In genomic region chr20:3720068-3720467, GRCh38 we compare ENCODE assay signal across 22 cellular contexts. TPM values are rescaled to one million over a fixed set of nuclear protein-coding genes. Genes with fewer than 3 reads are reported as not detected.
DNase-seq lines count a peak whose midpoint lies in the region; TF ChIP-seq lines count a peak whose summit lies in the region.
"Had no signal": no experiment of that assay in that cellular context is flagged by ENCODE, and none has a peak within 500 bp of the region (broad histone marks: within the 10 kb centered on the region; RNA-seq: fewer than 3 reads in every experiment).

No MANE protein-coding gene starts in this region.

- H3K9me3 ChIP-seq in OCI-LY7 (ENCODE audit: low read length) = no peaks in the 10 kb centered on the region
- H3K9me3 ChIP-seq: MG63, SJCRH30 had no signal

- no TSS peak for BruUV-seq in OCI-LY7 (replicated peaks; lab: Mats Ljungman, UMichigan)

- intact Hi-C loops in activated CD4-positive, alpha-beta memory T cell treated with anti-CD3 and anti-CD28 coated beads for 36 hours (cut with micrococcal nuclease) = loop anchor here (5.0 kb wide), 1 partner anchor 47 kb away; the partner anchor contains the start of gene ADISSP
- intact Hi-C loops in OCI-LY7 (cut with micrococcal nuclease; ENCODE audit: unreplicated experiment) = loop anchor here (1.0 kb wide), 1 partner anchor 48 kb away; no protein-coding TSS in a partner anchor

- H3K4me1 Mint-ChIP-seq in activated CD4-positive, alpha-beta memory T cell treated with anti-CD3 and anti-CD28 coated beads, Interleukin-2, amount 10 ng/mL, durations not matched to agents 7 days and 5 days = peaks cover 35% of the 10 kb centered on the region
- H3K4me1 Mint-ChIP-seq in activated CD4-positive, alpha-beta memory T cell treated with anti-CD3 and anti-CD28 coated beads for 36 hours (ENCODE audit: low read depth) = no peaks in the 10 kb centered on the region
- H3K4me1 Mint-ChIP-seq: B cell had no signal

- H4K20me1 ChIP-seq in OCI-LY7 (ENCODE audit: insufficient read depth, low read length) = no peaks in the 10 kb centered on the region

- DNase-seq in activated CD4-positive, alpha-beta memory T cell treated with anti-CD3 and anti-CD28 coated beads, Interleukin-2, amount 10 ng/mL, durations not matched to agents 7 days and 5 days = no peak
- no peak for DNase-seq in activated CD4-positive, alpha-beta memory T cell treated with anti-CD3 and anti-CD28 coated beads for 36 hours
- no peak for DNase-seq in OCI-LY7 (ENCODE audit: low spot score)
- no peak for DNase-seq in NOMO-1 treated with dmso at 0.1 percent for 144 hours (lab: John Stamatoyannopoulos, UW; ENCODE audit: unreplicated experiment)
- no peak for DNase-seq in cerebellum (ENCODE audit: low spot score)
- no peak for DNase-seq in amniotic stem cell (lab: John Stamatoyannopoulos, UW)
- DNase-seq: Calu3, DMS79 treated with DMSO at 0.1 percent for 48 hours, GM23248, KBM-7, MG63, NCI-H1048, NCI-H1417, NCI-H1694, NCI-H2029 treated with DMSO at 0.1 percent for 48 hours, NCI-H446 treated with DMSO at 0.1 percent for 48 hours, NCI-H69, SJCRH30 had no signal

- peak overlapping the region; percentile 33 for H3K27ac Mint-ChIP-seq in activated CD4-positive, alpha-beta memory T cell treated with anti-CD3 and anti-CD28 coated beads, Interleukin-2, amount 10 ng/mL, durations not matched to agents 7 days and 5 days
- no peak overlapping the region for H3K27ac Mint-ChIP-seq in activated CD4-positive, alpha-beta memory T cell treated with anti-CD3 and anti-CD28 coated beads for 36 hours
- H3K27ac Mint-ChIP-seq: B cell had no signal

- H3K27me3 Mint-ChIP-seq in activated CD4-positive, alpha-beta memory T cell treated with anti-CD3 and anti-CD28 coated beads, Interleukin-2, amount 10 ng/mL, durations not matched to agents 7 days and 5 days = peaks cover 40% of the 10 kb centered on the region
- H3K27me3 Mint-ChIP-seq in activated CD4-positive, alpha-beta memory T cell treated with anti-CD3 and anti-CD28 coated beads for 36 hours = peaks cover 15% of the 10 kb centered on the region

- TF ChIP-seq CTCF in OCI-LY7 (conservative IDR thresholded peaks at IDR 0.05; ENCODE audit: low read length) = no peak

- peaks cover 13% of the 10 kb centered on the region for H3K4me1 ChIP-seq in OCI-LY7 (ENCODE audit: insufficient read depth, low read length, poor library complexity, severe bottlenecking)
- H3K4me1 ChIP-seq: SJCRH30 had no signal

- POLR2A ChIA-PET in activated CD4-positive, alpha-beta memory T cell treated with anti-CD3 and anti-CD28 coated beads, Interleukin-2, amount 10 ng/mL, durations not matched to agents 7 days and 5 days (lab: Charles Lee) = interaction anchor here (1.0 kb wide), 1 partner anchor 53 kb away, joined by 3 read pairs; no protein-coding TSS in a partner anchor
- POLR2A ChIA-PET in activated CD4-positive, alpha-beta memory T cell treated with anti-CD3 and anti-CD28 coated beads for 36 hours (lab: Charles Lee) = no interaction called here
- POLR2A ChIA-PET in OCI-LY7 (lab: Charles Lee) = interaction anchor here (0.6 to 1.3 kb wide), 2 partner anchors 47 to 67 kb away, joined by 3 to 5 read pairs; partner anchors contain the start of gene ADISSP

- no peak overlapping the region for H3K4me3 ChIP-seq in OCI-LY7 (ENCODE audit: low read depth, low read length, poor library complexity, severe bottlenecking)
- H3K4me3 ChIP-seq: GM23248, MG63, SJCRH30 had no signal

- no peaks in the 10 kb centered on the region for H3K36me3 Mint-ChIP-seq in activated CD4-positive, alpha-beta memory T cell treated with anti-CD3 and anti-CD28 coated beads, Interleukin-2, amount 10 ng/mL, durations not matched to agents 7 days and 5 days (ENCODE audit: low read depth)
- H3K36me3 Mint-ChIP-seq in activated CD4-positive, alpha-beta memory T cell treated with anti-CD3 and anti-CD28 coated beads for 36 hours = no peaks in the 10 kb centered on the region

- peak overlapping the region; percentile 35; the same call in 1 of the 2 replicates for H3K4me2 ChIP-seq in OCI-LY7 (ENCODE audit: low read length)

- H3K9me2 ChIP-seq in OCI-LY7 (ENCODE audit: insufficient read depth, low read length) = no peaks in the 10 kb centered on the region

- H3K4me3 Mint-ChIP-seq in activated CD4-positive, alpha-beta memory T cell treated with anti-CD3 and anti-CD28 coated beads, Interleukin-2, amount 10 ng/mL, durations not matched to agents 7 days and 5 days = no peak overlapping the region
- H3K4me3 Mint-ChIP-seq in activated CD4-positive, alpha-beta memory T cell treated with anti-CD3 and anti-CD28 coated beads for 36 hours = no peak overlapping the region
- H3K4me3 Mint-ChIP-seq: B cell, H9 had no signal

- CTCF ChIA-PET in activated CD4-positive, alpha-beta memory T cell treated with anti-CD3 and anti-CD28 coated beads, Interleukin-2, amount 10 ng/mL, durations not matched to agents 7 days and 5 days (lab: Charles Lee) = interaction anchor here (0.7 to 1.9 kb wide), 4 partner anchors 9 to 117 kb away, joined by 3 to 16 read pairs (median 4); no protein-coding TSS in a partner anchor
- CTCF ChIA-PET in activated CD4-positive, alpha-beta memory T cell treated with anti-CD3 and anti-CD28 coated beads for 36 hours (lab: Charles Lee) = interaction anchor here (1.3 to 2.6 kb wide), 4 partner anchors 8 to 43 kb away, joined by 3 to 15 read pairs (median 4); no protein-coding TSS in a partner anchor
- CTCF ChIA-PET in OCI-LY7 (lab: Charles Lee; ENCODE audit: unreplicated experiment) = interaction anchor here (0.8 kb wide), 1 partner anchor 35 kb away, joined by 3 read pairs; no protein-coding TSS in a partner anchor

- H3K36me3 ChIP-seq in OCI-LY7 (ENCODE audit: insufficient read depth, low read length) = no peaks in the 10 kb centered on the region
- H3K36me3 ChIP-seq: MG63, SJCRH30 had no signal

- no peak overlapping the region for H2AFZ ChIP-seq in OCI-LY7 (ENCODE audit: low read length)
- H2AFZ ChIP-seq: GM23248 had no signal

- H3K9me3 Mint-ChIP-seq in activated CD4-positive, alpha-beta memory T cell treated with anti-CD3 and anti-CD28 coated beads, Interleukin-2, amount 10 ng/mL, durations not matched to agents 7 days and 5 days = peaks cover 2% of the 10 kb centered on the region
- no peaks in the 10 kb centered on the region for H3K9me3 Mint-ChIP-seq in activated CD4-positive, alpha-beta memory T cell treated with anti-CD3 and anti-CD28 coated beads for 36 hours

- peak overlapping the region; percentile 5 for H3K27ac ChIP-seq in OCI-LY7 (ENCODE audit: low read depth, low read length, poor library complexity, severe bottlenecking)
- H3K27ac ChIP-seq: 22Rv1, GM23248, SJCRH30 had no signal

- H3K79me2 ChIP-seq in OCI-LY7 (ENCODE audit: insufficient read depth, low read depth, low read length) = no peaks in the 10 kb centered on the region

RNA-seq across cellular contexts. Expression of gene SIGLEC1, which starts 7.7 kb away (rescaled TPM):
- total RNA-seq in activated CD4-positive, alpha-beta memory T cell treated with anti-CD3 and anti-CD28 coated beads, Interleukin-2, amount 10 ng/mL, durations not matched to agents 7 days and 5 days = under 1 TPM in 1 of 2 experiments, not detected in 1; 0.03 TPM
- under 1 TPM in 1 of 2 experiments, not detected in 1; 0.07 TPM for total RNA-seq in activated CD4-positive, alpha-beta memory T cell treated with anti-CD3 and anti-CD28 coated beads for 36 hours
- not detected in 2 replicates for total RNA-seq in OCI-LY7 (2014; rRNA removed; shearing (Covaris generic))
- total RNA-seq in OCI-LY7 (2022) = 0.11 TPM in 1 of 2 replicates, not detected in the other
- total RNA-seq in cerebellum = 0.82 TPM
- total RNA-seq: Calu3, GM23248, H9, LHCN-M2 had no signal

RNA-seq across cellular contexts. Expression of gene HSPA12B, which starts 12.4 kb away (rescaled TPM):
- total RNA-seq in activated CD4-positive, alpha-beta memory T cell treated with anti-CD3 and anti-CD28 coated beads, Interleukin-2, amount 10 ng/mL, durations not matched to agents 7 days and 5 days = under 1 TPM in 1 of 2 experiments, not detected in 1; 0.08 TPM
- total RNA-seq in activated CD4-positive, alpha-beta memory T cell treated with anti-CD3 and anti-CD28 coated beads for 36 hours = not detected
- not detected in 2 replicates for total RNA-seq in OCI-LY7 (2014; rRNA removed; shearing (Covaris generic))
- total RNA-seq in OCI-LY7 (2022) (not detected in 2 replicates), cerebellum (3.3 TPM)
- total RNA-seq: B cell, Calu3, GM23248, LHCN-M2, SJCRH30 had no signal

RNA-seq across cellular contexts. Expression of gene ADAM33, which starts 38.3 kb away (rescaled TPM):
- total RNA-seq in activated CD4-positive, alpha-beta memory T cell treated with anti-CD3 and anti-CD28 coated beads, Interleukin-2, amount 10 ng/mL, durations not matched to agents 7 days and 5 days = not detected
- not detected for total RNA-seq in activated CD4-positive, alpha-beta memory T cell treated with anti-CD3 and anti-CD28 coated beads for 36 hours
- not detected in 2 replicates for total RNA-seq in OCI-LY7 (2014; rRNA removed; shearing (Covaris generic))
- total RNA-seq in OCI-LY7 (2022) (not detected in 2 replicates), cerebellum (6.3 TPM)
- total RNA-seq: B cell, Calu3, SJCRH30 had no signal

RNA-seq across cellular contexts. Expression of gene ADISSP, which starts 47.5 kb away (rescaled TPM):
- total RNA-seq in activated CD4-positive, alpha-beta memory T cell treated with anti-CD3 and anti-CD28 coated beads, Interleukin-2, amount 10 ng/mL, durations not matched to agents 7 days and 5 days = 10 to 100 TPM; 20.7 to 23.4 TPM
- 10 to 100 TPM; 50.6 to 51.4 TPM for total RNA-seq in activated CD4-positive, alpha-beta memory T cell treated with anti-CD3 and anti-CD28 coated beads for 36 hours
- 62.1 and 66.7 TPM in 2 replicates for total RNA-seq in OCI-LY7 (2014; rRNA removed; shearing (Covaris generic))
- total RNA-seq in OCI-LY7 (2022) (58.7 and 64.4 TPM in 2 replicates), cerebellum (9.7 TPM)

RNA-seq across cellular contexts. Expression of gene GFRA4, which starts 56.9 kb away (rescaled TPM):
- total RNA-seq in activated CD4-positive, alpha-beta memory T cell treated with anti-CD3 and anti-CD28 coated beads, Interleukin-2, amount 10 ng/mL, durations not matched to agents 7 days and 5 days = not detected
- total RNA-seq in activated CD4-positive, alpha-beta memory T cell treated with anti-CD3 and anti-CD28 coated beads for 36 hours = not detected
- not detected in 2 replicates for total RNA-seq in OCI-LY7 (2014; rRNA removed; shearing (Covaris generic))
- not detected in 2 replicates for total RNA-seq in OCI-LY7 (2022)
- total RNA-seq in cerebellum = not detected
- total RNA-seq: B cell, Calu3, GM23248, H9, LHCN-M2, SJCRH30 had no signal
